In genomic region chr12:115817399-115817798, GRCh38 we compare ENCODE assay signal across 20 cellular contexts.
"Had no signal": no experiment of that assay in that cellular context is flagged by ENCODE, and none has a peak within 500 bp of the region (broad histone marks: within the 10 kb centered on the region; RNA-seq: fewer than 3 reads in every experiment).

No MANE protein-coding gene starts in this region.

- H3K4me3 ChIP-seq: lower lobe of right lung, tibial artery, uterus had no signal

- H3K9me3 ChIP-seq: lower lobe of right lung, tibial artery, uterus had no signal

- H2AFZ ChIP-seq: parathyroid adenoma had no signal

- H3K27me3 ChIP-seq: uterus had no signal

- ATAC-seq: activated CD8-positive, alpha-beta T cell treated with anti-CD3 and anti-CD28 coated beads for 36 hours; activated T-helper 17 cell treated with anti-CD3 and anti-CD28 coated beads, Interleukin-2, amount 50 U/mL, for 72 hours; effector memory CD8-positive, alpha-beta T cell; left colon; natural killer cell; sciatic nerve; stimulated activated naive B cell treated with anti-CD40 and anti-IgM and Interleukin-4, amounts not matched to agents 10 μg/mL and 1 μg/mL and 100 μg/mL, for 72 hours had no signal

- H3K9ac ChIP-seq: parathyroid adenoma had no signal

- H3K27ac ChIP-seq: lower lobe of right lung, parathyroid adenoma, tibial artery, uterus had no signal

- DNase-seq: activated CD4-positive, alpha-beta T cell treated with anti-CD3 and anti-CD28 coated beads, Interleukin-2, amount 10 ng/mL, durations not matched to agents 24 days and 14 days; activated CD8-positive, alpha-beta T cell treated with anti-CD3 and anti-CD28 coated beads for 36 hours; activated naive CD4-positive, alpha-beta T cell; activated naive CD8-positive, alpha-beta T cell treated with anti-CD3 and anti-CD28 coated beads for 36 hours; activated T-cell treated with anti-CD3 and anti-CD28 coated beads, Interleukin-2, amount 50 U/mL, for 1 hour; amniotic stem cell; dermis blood vessel endothelial cell; effector memory CD8-positive, alpha-beta T cell; hypothalamus; islet precursor cell; left colon; lower lobe of right lung; natural killer cell; stimulated activated naive B cell treated with anti-CD40 and anti-IgM and Interleukin-4, amounts not matched to agents 10 μg/mL and 1 μg/mL and 100 μg/mL, for 72 hours; T-helper 9 cell; tibial artery; uterus had no signal

- H3K79me2 ChIP-seq: parathyroid adenoma had no signal

- H3K4me1 ChIP-seq: lower lobe of right lung, parathyroid adenoma, tibial artery, uterus had no signal

- H3K36me3 ChIP-seq: lower lobe of right lung, tibial artery, uterus had no signal
